ENCODE assay signal across 13 cellular contexts in the genomic region with DNA sequence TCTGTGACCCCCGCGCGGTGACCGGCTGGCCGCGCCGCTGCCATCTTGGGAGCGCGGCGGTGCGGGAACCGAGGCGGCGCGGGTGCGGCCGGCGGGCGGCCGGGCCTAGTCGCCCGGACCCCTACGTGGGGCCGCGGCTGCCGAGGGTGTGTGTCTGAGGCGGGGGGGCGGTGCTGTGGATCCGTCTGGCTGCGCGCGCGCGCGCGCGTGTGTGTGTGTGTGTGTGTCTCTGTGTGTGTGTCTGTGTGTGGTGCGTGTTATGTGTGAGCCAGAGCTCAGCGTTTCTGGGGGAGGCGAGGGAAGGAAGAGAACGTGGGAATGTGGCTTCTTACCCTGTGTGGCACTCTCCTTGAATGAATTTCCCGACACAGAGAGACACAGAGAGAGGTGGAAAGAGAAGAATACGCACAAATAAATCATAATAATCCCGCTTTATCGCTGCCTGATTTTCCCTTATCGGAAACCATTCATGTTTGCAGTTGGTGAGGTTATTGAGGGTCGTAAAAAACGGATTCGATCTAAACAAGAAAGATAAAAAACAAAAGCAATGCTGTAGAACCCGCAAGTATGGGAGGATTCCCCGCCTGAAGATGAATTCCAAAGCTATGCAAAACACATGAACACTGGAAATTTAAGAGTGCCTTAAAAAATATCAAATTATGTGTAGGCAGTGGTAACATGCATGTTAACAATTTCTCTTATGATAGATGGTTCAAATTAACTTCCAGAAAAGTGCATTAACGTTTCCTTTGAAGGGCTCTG. TPM values are rescaled to one million over a fixed set of nuclear protein-coding genes. Genes with fewer than 3 reads are reported as not detected.
DNase-seq lines count a peak whose midpoint lies in the region; ATAC-seq and TF ChIP-seq lines count a peak whose summit lies in the region.
"Had no signal": no experiment of that assay in that cellular context is flagged by ENCODE, and none has a peak within 500 bp of the region (broad histone marks: within the 10 kb centered on the region; RNA-seq: fewer than 3 reads in every experiment).

No MANE protein-coding gene starts in this region.

- H3K9me3 ChIP-seq in right atrium auricular region (no peaks in the 10 kb centered on the region), lower lobe of right lung (no peaks in the 10 kb centered on the region), suprapubic skin (no peaks in the 10 kb centered on the region)
- H3K9me3 ChIP-seq: Peyer's patch, testis had no signal

- peaks cover 71% of the 10 kb centered on the region for H3K4me1 Mint-ChIP-seq in chondrocyte (ENCODE audit: low read depth)

- TF ChIP-seq EP300 in suprapubic skin (IDR thresholded peaks at IDR 0.05) = no peak

- WGBS in urinary bladder = 27% methylated on average over 52 of the region's 52 CpGs
- WGBS in suprapubic skin = 67% methylated on average over 35 of the region's 52 CpGs

- H3K9me3 Mint-ChIP-seq in chondrocyte (ENCODE audit: low read depth) = no peaks in the 10 kb centered on the region

- peak overlapping the region; percentile 98 for H3K27ac Mint-ChIP-seq in chondrocyte (ENCODE audit: unreplicated experiment)

- H3K27me3 ChIP-seq in right atrium auricular region = no peaks in the 10 kb centered on the region
- H3K27me3 ChIP-seq in lower lobe of right lung (ENCODE audit: low read depth) = peaks cover 51% of the 10 kb centered on the region
- peaks cover 57% of the 10 kb centered on the region for H3K27me3 ChIP-seq in suprapubic skin
- H3K27me3 ChIP-seq: testis had no signal

- no peaks in the 10 kb centered on the region for H3K27me3 Mint-ChIP-seq in chondrocyte (ENCODE audit: low read depth)

- H3K27ac ChIP-seq in right atrium auricular region (peak overlapping the region; percentile 48 to 60), lower lobe of right lung (no peak overlapping the region), urinary bladder (ENCODE audit: low read depth) (peak overlapping the region; percentile 46), suprapubic skin (no peak overlapping the region)
- H3K27ac ChIP-seq: Peyer's patch, testis had no signal

- TF ChIP-seq CTCF in right atrium auricular region (IDR thresholded peaks at IDR 0.05) = no peak
- no peak for TF ChIP-seq CTCF in chondrocyte (IDR thresholded peaks at IDR 0.05)
- TF ChIP-seq CTCF in lower lobe of right lung (IDR thresholded peaks at IDR 0.05) = no peak
- TF ChIP-seq CTCF in suprapubic skin (IDR thresholded peaks at IDR 0.05) = no peak

- H3K4me3 ChIP-seq in right atrium auricular region (peak overlapping the region; percentile 35 to 72), lower lobe of right lung (peak overlapping the region; percentile 27), urinary bladder (ENCODE audit: low read depth, low read length) (peak overlapping the region; percentile 91), suprapubic skin (no peak overlapping the region)
- H3K4me3 ChIP-seq: Peyer's patch had no signal

- H3K4me3 Mint-ChIP-seq in chondrocyte (ENCODE audit: unreplicated experiment) = peak overlapping the region; percentile 85

- DNase-seq in right atrium auricular region (ENCODE audit: low spot score) (no peak), left ventricle myocardium superior (no peak), chondrocyte (ENCODE audit: low spot score) (no peak), lower lobe of right lung (no peak), suprapubic skin (ENCODE audit: low spot score in 2 of 2) (no peak)
- DNase-seq: NCI-H1105, Peyer's patch, small intestine, testis had no signal

- H3K36me3 ChIP-seq in right atrium auricular region (peaks cover 7% of the 10 kb centered on the region), lower lobe of right lung (no peaks in the 10 kb centered on the region), urinary bladder (ENCODE audit: insufficient read depth) (no peaks in the 10 kb centered on the region), suprapubic skin (no peaks in the 10 kb centered on the region)
- H3K36me3 ChIP-seq: Peyer's patch had no signal

- ATAC-seq in left ventricle myocardium superior = no peak
- ATAC-seq in lower lobe of right lung = no peak
- ATAC-seq in GM18868 (IDR thresholded peaks at IDR 0.05; ENCODE audit: unreplicated experiment) = no peak
- no peak for ATAC-seq in HG02840 (IDR thresholded peaks at IDR 0.05; ENCODE audit: low FRiP score, unreplicated experiment)

- intact Hi-C loops in left ventricle myocardium superior (cut with micrococcal nuclease) = no loop called here
- intact Hi-C loops in lower lobe of right lung (cut with DNase I) = loop anchor here (10.0 kb wide), 1 partner anchor 326 kb away; no protein-coding TSS in a partner anchor

- H3K4me1 ChIP-seq in right atrium auricular region (peaks cover 0 to 45% of the 10 kb centered on the region in 2 donors), lower lobe of right lung (peaks cover 4% of the 10 kb centered on the region), urinary bladder (ENCODE audit: insufficient read depth) (no peaks in the 10 kb centered on the region), suprapubic skin (peaks cover 10% of the 10 kb centered on the region)
- H3K4me1 ChIP-seq: testis had no signal

- no peak for TF ChIP-seq POLR2A in suprapubic skin (IDR thresholded peaks at IDR 0.05)

- H3K36me3 Mint-ChIP-seq in chondrocyte (ENCODE audit: low read depth) = peaks cover 13% of the 10 kb centered on the region

RNA-seq across cellular contexts. Expression of a gene that starts 5.7 kb away (rescaled TPM):
- total RNA-seq in right atrium auricular region (10 to 100 TPM; 35.3 to 37.6 TPM), left ventricle myocardium superior (1.9 TPM), chondrocyte (28.7 to 41.9 TPM (median 30.8 TPM) in 3 replicates), lower lobe of right lung (42.6 TPM), urinary bladder (64.8 TPM), suprapubic skin (1 to 10 TPM in 2 of 4 donors, under 1 TPM in 2; 0.49 to 3.1 (median 1.3) TPM)
- 149 TPM for polyA plus RNA-seq in urinary bladder
- total RNA-seq: activated CD8-positive, alpha-beta memory T cell treated with anti-CD3 and anti-CD28 coated beads for 36 hours had no signal

RNA-seq across cellular contexts. Expression of a gene that starts 7.7 kb away (rescaled TPM):
- total RNA-seq in right atrium auricular region (10 to 100 TPM in 1 of 2 donors, 1 to 10 TPM in 1; 7.1 to 11.0 TPM), left ventricle myocardium superior (0.57 TPM), chondrocyte (16.2 to 20.0 TPM (median 19.7 TPM) in 3 replicates), lower lobe of right lung (11.1 TPM), urinary bladder (61.4 TPM), suprapubic skin (1 to 10 TPM in 3 of 4 donors, under 1 TPM in 1; 0.76 to 1.4 (median 1.2) TPM)
- polyA plus RNA-seq in urinary bladder = 25.9 TPM
- total RNA-seq: activated CD8-positive, alpha-beta memory T cell treated with anti-CD3 and anti-CD28 coated beads for 36 hours had no signal

Comparison
In these comparisons a context has a peak if more than half of its experiments do, and no peak if none do; other contexts are left out.
1. H3K27ac ChIP-seq: peak in right atrium auricular region (2 of 2) and urinary bladder (single experiment); none in lower lobe of right lung (single experiment) and suprapubic skin (single experiment).